In genomic region chr6:86453232-86453631, GRCh38 we compare ENCODE assay signal across 26 cellular contexts.
"Had no signal": no experiment of that assay in that cellular context is flagged by ENCODE, and none has a peak within 500 bp of the region (broad histone marks: within the 10 kb centered on the region; RNA-seq: fewer than 3 reads in every experiment).

No MANE protein-coding gene starts in this region.

- H3K36me3 ChIP-seq: colonic mucosa, esophagus squamous epithelium, gastrocnemius medialis, gastroesophageal sphincter, heart left ventricle, heart right ventricle had no signal

- ATAC-seq: effector memory CD8-positive, alpha-beta T cell; esophagus mucosa; gastrocnemius medialis; gastroesophageal sphincter; heart left ventricle; heart right ventricle had no signal

- FAIRE-seq: colon, endometrium, endothelial cell of umbilical vein, frontal cortex had no signal

- DNase-seq: colonic mucosa; cortex of kidney; dermis blood vessel endothelial cell; dorsolateral prefrontal cortex; effector CD4-positive, alpha-beta T cell; effector CD8-positive, alpha-beta T cell; effector memory CD4-positive, alpha-beta T cell; effector memory CD8-positive, alpha-beta T cell; endodermal cell; erythroblast; esophagus squamous epithelium; foreskin fibroblast; foreskin melanocyte; gastrocnemius medialis; glutamatergic neuron; head of caudate nucleus; heart left ventricle; heart right ventricle had no signal

- H3K27me3 ChIP-seq: colonic mucosa, dorsolateral prefrontal cortex, esophagus squamous epithelium, gastrocnemius medialis, gastroesophageal sphincter, heart left ventricle, heart right ventricle had no signal

- H3K27ac ChIP-seq: colonic mucosa, coronary artery, dorsolateral prefrontal cortex, epithelial cell of prostate, esophagus squamous epithelium, gastrocnemius medialis, gastroesophageal sphincter, heart left ventricle, heart right ventricle had no signal

- H3K9me3 ChIP-seq: colonic mucosa, gastrocnemius medialis, gastroesophageal sphincter had no signal

- H3K4me3 ChIP-seq: colonic mucosa, coronary artery, dorsolateral prefrontal cortex, esophagus squamous epithelium, gastrocnemius medialis, gastroesophageal sphincter, heart left ventricle, heart right ventricle had no signal

- H3K4me1 ChIP-seq: colonic mucosa, esophagus squamous epithelium, gastrocnemius medialis, heart left ventricle, heart right ventricle had no signal
